Comparison of ENCODE assay signal across 25 cellular contexts in genomic region chr10:22834471-22834870, GRCh38.
DNase-seq lines count a peak whose midpoint lies in the region; ATAC-seq, FAIRE-seq and TF ChIP-seq lines count a peak whose summit lies in the region.
"Had no signal": no experiment of that assay in that cellular context is flagged by ENCODE, and none has a peak within 500 bp of the region (broad histone marks: within the 10 kb centered on the region; RNA-seq: fewer than 3 reads in every experiment).

No MANE protein-coding gene starts in this region.

- intact Hi-C loops in aorta (cut with DNase I) = no loop called here

- no peaks in the 10 kb centered on the region for H4K20me1 ChIP-seq in hepatocyte (ENCODE audit: insufficient read depth, poor library complexity, severe bottlenecking)

- no peak for FAIRE-seq in small intestine (lab: Jason Lieb, UNC)
- no peak for FAIRE-seq in GM12891 (lab: Jason Lieb, UNC)
- FAIRE-seq: GM12878, HTR-8/SVneo, K562 had no signal

- no peaks in the 10 kb centered on the region for H3K79me2 ChIP-seq in hepatocyte

- no peak for ATAC-seq in aorta (ENCODE audit: low FRiP score)
- ATAC-seq: CD8-positive, alpha-beta T cell; GM12878; K562; Right ventricle myocardium inferior had no signal

- DNase-seq in caudate nucleus (lab: John Stamatoyannopoulos, UW) (no peak), hepatocyte (ENCODE audit: low spot score) (no peak), small intestine (peak; percentile 30), SW 1271 (lab: John Stamatoyannopoulos, UW) (no peak), aorta (no peak), T-helper 2 cell (no peak), GM12891 (ENCODE audit: insufficient read length, low spot score) (no peak)
- DNase-seq: Caco-2; CD8-positive, alpha-beta T cell; DMS79; EL; GDM1; GOT3; Kasumi-1; NCI-H1105 treated with DMSO at 0.1 percent for 48 hours; NCI-H2029; NCI-H446 treated with DMSO at 0.1 percent for 48 hours; NCI-H82; PC-9; SJCRH30 had no signal

- no peaks in the 10 kb centered on the region for H3K36me3 ChIP-seq in hepatocyte (replicated peaks; ENCODE audit: insufficient read depth, low read depth)
- H3K36me3 ChIP-seq in small intestine (ENCODE audit: control insufficient read depth in 2 of 2, insufficient read depth in 2 of 2, low read length in 2 of 2) = no peaks in the 10 kb centered on the region
- H3K36me3 ChIP-seq in aorta (ENCODE audit: control insufficient read depth in 1 of 2, insufficient read depth in 2 of 2, low read length in 1 of 2) = no peaks in the 10 kb centered on the region
- H3K36me3 ChIP-seq: HAP-1, SJCRH30 had no signal

- H3K4me3 ChIP-seq in hepatocyte (no peak overlapping the region), small intestine (ENCODE audit: low read depth in 1 of 2, low read length in 2 of 2) (no peak overlapping the region), aorta (ENCODE audit: low read length in 2 of 2) (no peak overlapping the region)
- H3K4me3 ChIP-seq: GM12878, HAP-1, K562, PC-9, SJCRH30 had no signal

- H3K4me1 ChIP-seq in hepatocyte (ENCODE audit: insufficient read depth) = peaks cover 12% of the 10 kb centered on the region
- H3K4me1 ChIP-seq in small intestine (ENCODE audit: control insufficient read depth in 2 of 2, insufficient read depth in 1 of 2, low read depth in 1 of 2, low read length in 1 of 2) = peaks cover 2 to 4% of the 10 kb centered on the region in 2 donors
- no peaks in the 10 kb centered on the region for H3K4me1 ChIP-seq in aorta (ENCODE audit: control insufficient read depth in 1 of 2, insufficient read depth in 2 of 2, low read length in 2 of 2)
- H3K4me1 ChIP-seq: SJCRH30 had no signal

- H2AFZ ChIP-seq in hepatocyte = no peak overlapping the region
- H2AFZ ChIP-seq: PC-9 had no signal

- peak overlapping the region; percentile 7 for H3K4me2 ChIP-seq in hepatocyte
- H3K4me2 ChIP-seq: PC-9 had no signal

- H3K27me3 ChIP-seq in hepatocyte (no peaks in the 10 kb centered on the region), small intestine (ENCODE audit: control insufficient read depth in 2 of 2, insufficient read depth in 2 of 2, low read length in 2 of 2) (no peaks in the 10 kb centered on the region), aorta (ENCODE audit: control insufficient read depth in 1 of 2, insufficient read depth in 2 of 2, low read length in 1 of 2) (no peaks in the 10 kb centered on the region)
- H3K27me3 ChIP-seq: SJCRH30 had no signal

- no peak for TF ChIP-seq POLR2A in GM12891 (IDR thresholded peaks at IDR 0.05; ENCODE audit: low read depth, low read length)

- no peak for TF ChIP-seq CTCF in hepatocyte (IDR thresholded peaks at IDR 0.05; ENCODE audit: poor library complexity)

- no peaks in the 10 kb centered on the region for H3K9me3 ChIP-seq in hepatocyte (ENCODE audit: low read depth)
- H3K9me3 ChIP-seq in small intestine (ENCODE audit: control insufficient read depth, low read depth) = no peaks in the 10 kb centered on the region
- H3K9me3 ChIP-seq in aorta (ENCODE audit: control insufficient read depth, low read length) = no peaks in the 10 kb centered on the region
- H3K9me3 ChIP-seq: Caco-2, HAP-1, SJCRH30 had no signal

- no peaks in the 10 kb centered on the region for H3K9me2 ChIP-seq in hepatocyte (replicated peaks; ENCODE audit: insufficient read depth)

- peak overlapping the region; percentile 91 for H3K27ac ChIP-seq in caudate nucleus (ENCODE audit: low read depth, low read length)
- H3K27ac ChIP-seq in hepatocyte = no peak overlapping the region
- no peak overlapping the region for H3K27ac ChIP-seq in small intestine (ENCODE audit: low read depth in 1 of 2, low read length in 1 of 2)
- no peak overlapping the region for H3K27ac ChIP-seq in aorta (ENCODE audit: low read depth in 1 of 2, low read length in 2 of 2)
- H3K27ac ChIP-seq: PC-9, SJCRH30 had no signal

- WGBS in hepatocyte (ENCODE audit: low lambda C conversion rate, missing lambda C conversion rate) = 82% methylated on average over 3 of the region's 3 CpGs
- WGBS in small intestine, 3 donors = 51 to 70% (median 54%) methylated on average over 3 of the region's 3 CpGs
- 80 to 87% methylated on average over 3 of the region's 3 CpGs for WGBS in aorta, 2 donors

TF ChIP-seq in GM12891, 5 proteins besides CTCF, POLR2A, EP300 and RAD21:
- TF ChIP-seq TAF1 (IDR thresholded peaks at IDR 0.05; ENCODE audit: low read depth, low read length) (no peak), SPI1 (IDR thresholded peaks at IDR 0.05; ENCODE audit: low read depth, low read length) (no peak), POU2F2 (IDR thresholded peaks at IDR 0.05; ENCODE audit: low read depth, low read length) (no peak), PAX5 (IDR thresholded peaks at IDR 0.05; ENCODE audit: insufficient read depth, low read length, severe bottlenecking) (no peak)
